Comparison of ENCODE assay signal across 8 cellular contexts in the genomic region with DNA sequence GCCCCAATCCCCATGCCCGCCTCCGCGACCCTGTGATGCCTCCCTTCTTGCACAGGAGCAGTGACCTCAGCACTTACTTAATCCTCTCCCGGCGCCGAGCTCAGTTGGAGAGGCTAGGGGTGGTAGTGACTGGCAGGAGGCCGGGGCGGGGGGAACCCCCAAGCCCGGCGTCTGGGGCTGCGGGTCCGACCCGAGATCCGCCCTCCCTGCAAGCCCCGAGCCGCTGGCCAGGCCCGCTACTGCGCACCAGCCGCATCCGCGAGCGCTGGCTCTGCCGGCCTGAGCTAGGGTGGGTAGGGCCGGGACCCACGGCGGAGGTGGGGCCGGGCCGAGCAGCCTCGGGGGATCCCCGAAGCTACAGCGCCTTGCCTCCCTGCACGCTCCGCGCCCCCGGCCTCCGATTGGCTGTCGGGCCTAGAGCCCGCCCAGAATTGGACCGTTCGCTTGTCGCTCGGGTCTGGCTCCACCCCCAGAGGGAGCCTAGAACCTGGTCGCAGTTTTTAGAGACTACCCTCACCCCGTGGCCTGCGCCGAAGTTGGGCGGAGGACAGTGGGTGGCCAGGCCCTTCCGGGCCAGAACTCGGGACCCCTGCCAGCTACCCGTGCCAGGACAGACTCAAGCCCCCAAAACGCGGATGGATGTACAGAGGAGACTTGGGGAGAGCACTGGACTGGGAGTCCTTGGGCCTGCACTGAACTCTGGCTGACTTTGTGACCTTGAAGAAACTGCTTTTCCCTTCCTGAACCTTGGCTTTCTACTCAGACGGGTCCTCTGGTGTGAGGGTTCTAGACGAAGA. TPM values are rescaled to one million over a fixed set of nuclear protein-coding genes. Genes with fewer than 3 reads are reported as not detected.
A peak's percentile ranks its signal among the peaks of the same experiment; 100 is the strongest.
DNase-seq lines count a peak whose midpoint lies in the region; ATAC-seq, FAIRE-seq and TF ChIP-seq lines count a peak whose summit lies in the region.

A gene (minus strand): TSS at position 362 of the 797 bp plus-strand sequence. CDS start 2,048 bp downstream, outside the sequence.

- H3K27ac ChIP-seq in small intestine (ENCODE audit: low read depth in 1 of 2, low read length in 1 of 2) = peak within 1 kb of the TSS in 1 of 2 donors; percentile 55

- no peaks in the 10 kb centered on the region for H3K9me3 ChIP-seq in small intestine (ENCODE audit: control insufficient read depth, low read depth)

- peaks cover 2% of the 10 kb centered on the region for H3K36me3 ChIP-seq in bronchial epithelial cell (ENCODE audit: control insufficient read depth, insufficient read depth, low read length)
- no peaks in the 10 kb centered on the region for H3K36me3 ChIP-seq in small intestine (ENCODE audit: control insufficient read depth in 2 of 2, insufficient read depth in 2 of 2, low read length in 2 of 2)

- no peak for FAIRE-seq in bronchial epithelial cell (lab: Jason Lieb, UNC)
- FAIRE-seq in small intestine (lab: Jason Lieb, UNC) = no peak

- H3K27me3 ChIP-seq in bronchial epithelial cell (ENCODE audit: control insufficient read depth, insufficient read depth, low read length) (no peaks in the 10 kb centered on the region), small intestine (ENCODE audit: control insufficient read depth in 2 of 2, insufficient read depth in 2 of 2, low read length in 2 of 2) (no peaks in the 10 kb centered on the region)

- TF ChIP-seq CTCF in WI38 (IDR thresholded peaks at IDR 0.05; ENCODE audit: low read depth, low read length) (no peak), bronchial epithelial cell (IDR thresholded peaks at IDR 0.05; ENCODE audit: insufficient read depth, low read length, severe bottlenecking) (no peak)

- ATAC-seq in HG02870 (IDR thresholded peaks at IDR 0.05; ENCODE audit: unreplicated experiment) = peak; percentile 79

- WGBS in small intestine, 3 donors = 3 to 4% (median 3%) methylated on average over 46 to 54 of the region's 54 CpGs

- TF ChIP-seq POLR2A in GM15510 (IDR thresholded peaks at IDR 0.05; ENCODE audit: borderline replicate concordance, extremely low read depth, insufficient read length) = peak; percentile 63

- DNase-seq in NCI-H1930 (lab: John Stamatoyannopoulos, UW) = peak; percentile 40 to 74
- DNase-seq in bronchial epithelial cell (ENCODE audit: low read depth) = peak; percentile 60
- DNase-seq in iPS-NIHi7 (ENCODE audit: extremely low spot score) = peak; percentile 99
- DNase-seq in small intestine = peak; percentile 88
- no peak for DNase-seq in NCI-H1048 (lab: John Stamatoyannopoulos, UW)

- H3K4me1 ChIP-seq in small intestine (ENCODE audit: control insufficient read depth in 2 of 2, insufficient read depth in 1 of 2, low read depth in 1 of 2, low read length in 1 of 2) = peaks cover 2 to 3% of the 10 kb centered on the region in 2 donors

- H3K4me3 ChIP-seq in WI38 (ENCODE audit: low read depth, low read length) (peak within 1 kb of the TSS; percentile 98), bronchial epithelial cell (ENCODE audit: low read depth, low read length) (peak within 1 kb of the TSS; percentile 39), small intestine (ENCODE audit: low read depth in 1 of 2, low read length in 2 of 2) (peak within 1 kb of the TSS; percentile 46 to 69)

RNA-seq across cellular contexts. Expression of the gene that starts here (rescaled TPM):
- 1.2 and 3.2 TPM in 2 replicates for total RNA-seq in bronchial epithelial cell
- 1 to 10 TPM; 1.1 to 3.9 (median 1.9) TPM for polyA plus RNA-seq in small intestine

Comparison
In these comparisons a context has a peak if more than half of its experiments do, and no peak if none do; other contexts are left out.
1. H3K4me3 ChIP-seq: peak in every context shown above with its lines; median percentile 98 in WI38; 58 in small intestine; 39 in bronchial epithelial cell.